19 cellular contexts compared by ENCODE assay signal in genomic region chr2:164831887-164832286, GRCh38. TPM values are rescaled to one million over a fixed set of nuclear protein-coding genes. Genes with fewer than 3 reads are reported as not detected.
DNase-seq lines count a peak whose midpoint lies in the region; ATAC-seq, FAIRE-seq and TF ChIP-seq lines count a peak whose summit lies in the region.
"Had no signal": no experiment of that assay in that cellular context is flagged by ENCODE, and none has a peak within 500 bp of the region (broad histone marks: within the 10 kb centered on the region; RNA-seq: fewer than 3 reads in every experiment).

No MANE protein-coding gene starts in this region.

- peaks cover 0 to 64% (median 22%) of the 10 kb centered on the region in 12 donors for H3K4me1 ChIP-seq in heart left ventricle
- no peaks in the 10 kb centered on the region for H3K4me1 ChIP-seq in keratinocyte (ENCODE audit: control insufficient read depth, extremely low read depth, insufficient read depth, low read length)
- peaks cover 0 to 98% (median 41%) of the 10 kb centered on the region in 4 donors for H3K4me1 ChIP-seq in tibial artery
- H3K4me1 ChIP-seq: SJSA1 had no signal

- H3K27me3 ChIP-seq in heart left ventricle (no peaks in the 10 kb centered on the region), keratinocyte (ENCODE audit: control insufficient read depth, extremely low read depth, insufficient read depth, low read length) (no peaks in the 10 kb centered on the region), tibial artery (no peaks in the 10 kb centered on the region)
- H3K27me3 ChIP-seq: SJSA1 had no signal

- H4K20me1 ChIP-seq in keratinocyte (ENCODE audit: control insufficient read depth, extremely low read depth, insufficient read depth, low read length): no peaks in the 10 kb centered on the region

- H3K4me3 ChIP-seq in heart left ventricle (no peak overlapping the region), keratinocyte (ENCODE audit: control insufficient read depth in 2 of 3, extremely low read depth in 1 of 3, insufficient read depth in 2 of 3, low read depth in 1 of 3, low read length in 3 of 3) (no peak overlapping the region), tibial artery (no peak overlapping the region)
- H3K4me3 ChIP-seq: GM12878, GM23338, SJSA1 had no signal

- 49 to 60% (median 57%) methylated on average over 4 of the region's 4 CpGs for WGBS in heart left ventricle, 4 donors

- H3K9me3 ChIP-seq in heart left ventricle (no peaks in the 10 kb centered on the region), keratinocyte (ENCODE audit: control insufficient read depth, low read depth, low read length) (no peaks in the 10 kb centered on the region), tibial artery (no peaks in the 10 kb centered on the region)
- H3K9me3 ChIP-seq: SJSA1 had no signal

- intact Hi-C loops in heart left ventricle (cut with DNase I): loop anchor here in 1 of 10 donors (10.0 kb wide), 1 partner anchor 47 kb away; no protein-coding TSS in a partner anchor
- intact Hi-C loops in left ventricle myocardium superior (cut with micrococcal nuclease): no loop called here
- intact Hi-C loops in tibial artery (cut with DNase I; ENCODE audit: low total_unique reads): no loop called here

- no peak overlapping the region for H3K9ac ChIP-seq in keratinocyte (ENCODE audit: control insufficient read depth, extremely low read depth, insufficient read depth, low read length)

- peak overlapping the region in 10 of 12 donors; percentile 27 to 67 (median 50) for H3K27ac ChIP-seq in heart left ventricle
- H3K27ac ChIP-seq in keratinocyte (ENCODE audit: control insufficient read depth, insufficient read depth, low read length): no peak overlapping the region
- H3K27ac ChIP-seq in tibial artery: peak overlapping the region; percentile 79 to 98
- H3K27ac ChIP-seq: SJSA1 had no signal

- peak; percentile 5 for FAIRE-seq in keratinocyte (lab: Jason Lieb, UNC)
- FAIRE-seq: G401.6, GM12878, GM18507 had no signal

- H3K36me3 ChIP-seq in heart left ventricle (no peaks in the 10 kb centered on the region), keratinocyte (ENCODE audit: control insufficient read depth in 2 of 2, extremely low read depth in 1 of 2, insufficient read depth in 2 of 2, low read length in 2 of 2) (peaks cover 0 to 2% of the 10 kb centered on the region in 2 experiments), tibial artery (no peaks in the 10 kb centered on the region)
- H3K36me3 ChIP-seq: SJSA1 had no signal

- dilution Hi-C loops in keratinocyte (cut with MboI; ENCODE audit: extremely low pct_ligation_motif_present, low sequenced_read_pairs): no loop called here

- H3K9me1 ChIP-seq in keratinocyte (ENCODE audit: control insufficient read depth, extremely low read depth, insufficient read depth, low read length): no peaks in the 10 kb centered on the region

- no peak for TF ChIP-seq CTCF in heart left ventricle (IDR thresholded peaks at IDR 0.05)
- TF ChIP-seq CTCF in keratinocyte (optimal IDR thresholded peaks at IDR 0.05 in 1 of 3, IDR thresholded peaks at IDR 0.05 in 1 of 3, conservative IDR thresholded peaks at IDR 0.05 in 1 of 3; ENCODE audit: extremely low read depth in 1 of 3, insufficient read depth in 2 of 3, low read length in 3 of 3): no peak
- TF ChIP-seq CTCF in tibial artery (IDR thresholded peaks at IDR 0.05): no peak

- TF ChIP-seq POLR2A in heart left ventricle (IDR thresholded peaks at IDR 0.05) (no peak), GM18505 (IDR thresholded peaks at IDR 0.05; ENCODE audit: borderline replicate concordance, extremely low read depth, insufficient read depth, insufficient read length) (no peak)

- DNase-seq in heart left ventricle: no peak
- no peak for DNase-seq in left ventricle myocardium superior
- peak; percentile 10 for DNase-seq in NCI-H146 treated with DMSO at 0.1 percent for 48 hours (lab: John Stamatoyannopoulos, UW; ENCODE audit: unreplicated experiment)
- DNase-seq in keratinocyte (ENCODE audit: low read depth, low spot score): no peak
- DNase-seq in tibial artery: no peak
- DNase-seq in hypothalamus (lab: John Stamatoyannopoulos, UW): no peak
- DNase-seq in activated CD4-positive, CD25-positive, alpha-beta regulatory T cell treated with anti-CD3 and anti-CD28 coated beads, Interleukin-2, amount 50 U/mL, for 72 hours: no peak
- DNase-seq: C1 segment of cervical spinal cord, DND-41, MV-4-11, NCI-H1694 treated with DMSO at 0.1 percent for 48 hours, NCI-H345, NCI-H69 had no signal

- no peak overlapping the region for H3K4me2 ChIP-seq in keratinocyte (ENCODE audit: control insufficient read depth, extremely low read depth, insufficient read depth, low read depth, low read length)
- H3K4me2 ChIP-seq: GM23338 had no signal

- peak in 2 of 4 donors; percentile 10 to 36 for ATAC-seq in heart left ventricle
- ATAC-seq in left ventricle myocardium superior: no peak
- no peak for ATAC-seq in GM18505 (IDR thresholded peaks at IDR 0.05; ENCODE audit: unreplicated experiment)
- ATAC-seq: GM12878, GM23338 had no signal

- H2AFZ ChIP-seq in keratinocyte (ENCODE audit: control insufficient read depth, low read length): no peak overlapping the region
- H2AFZ ChIP-seq: GM23338 had no signal

- peaks cover 24% of the 10 kb centered on the region for H3K79me2 ChIP-seq in keratinocyte (ENCODE audit: control insufficient read depth, insufficient read depth, low read length)

RNA-seq across cellular contexts. Expression of gene COBLL1, which starts 9.7 kb away (rescaled TPM):
- 10 to 100 TPM; 11.0 to 36.9 (median 18.8) TPM for total RNA-seq in heart left ventricle
- polyA plus RNA-seq in heart left ventricle: 1 to 10 TPM; 4.0 to 8.5 TPM
- 17.0 TPM for total RNA-seq in left ventricle myocardium superior
- polyA plus RNA-seq in keratinocyte: 11.1 to 25.6 TPM (median 14.9 TPM) in 3 replicates
- polyA plus RNA-seq in keratinocyte (2011; ENCODE audit: low read depth): 31.7 TPM
- polyA plus RNA-seq in keratinocyte (2011; cell fraction: cytosol; rRNA removed): 10.4 and 15.9 TPM in 2 replicates
- 26.5 and 29.5 TPM in 2 replicates for polyA plus RNA-seq in keratinocyte (2011; cell fraction: nucleus; rRNA removed)
- polyA plus RNA-seq in keratinocyte (2012; ENCODE audit: low replicate concordance): 8.8 and 18.5 TPM in 2 replicates
- 12.8 to 71.0 TPM (median 43.5 TPM) in 3 replicates for polyA minus RNA-seq in keratinocyte
- 11.1 TPM for polyA minus RNA-seq in keratinocyte (2011; cell fraction: cytosol; rRNA and poly(A)+ RNA removed)
- polyA minus RNA-seq in keratinocyte (2011; cell fraction: nucleus; rRNA and poly(A)+ RNA removed): 79.5 and 114 TPM in 2 replicates
- polyA plus RNA-seq: GM12878 had no signal
